Comparison of ENCODE assay signal across 22 cellular contexts in genomic region chr18:8863427-8863826, GRCh38.
DNase-seq lines count a peak whose midpoint lies in the region; ATAC-seq, FAIRE-seq and TF ChIP-seq lines count a peak whose summit lies in the region.
"Had no signal": no experiment of that assay in that cellular context is flagged by ENCODE, and none has a peak within 500 bp of the region (broad histone marks: within the 10 kb centered on the region; RNA-seq: fewer than 3 reads in every experiment).

No MANE protein-coding gene starts in this region.

- no peak for FAIRE-seq in K562 (lab: Jason Lieb, UNC)
- FAIRE-seq: A549, D721Med, GM12878, GM12892, GM19239 had no signal

- peaks cover 7 to 14% of the 10 kb centered on the region in 2 experiments; a peak in 4 of 5 replicates for H3K4me1 ChIP-seq in K562 (replicated peaks in 1 of 2; ENCODE audit: control insufficient read depth in 2 of 2, insufficient read depth in 2 of 2, low read length in 2 of 2)
- H3K4me1 ChIP-seq: Caco-2 had no signal

- ATAC-seq in K562 (no peak), GM18502 (IDR thresholded peaks at IDR 0.05; ENCODE audit: poor library complexity, unreplicated experiment) (no peak)
- ATAC-seq: A549; CD8-positive, alpha-beta T cell; GM12878 had no signal

- WGBS in K562 (ENCODE audit: insufficient coverage, low coverage, missing lambda C conversion rate) = 14% methylated on average over 3 of the region's 3 CpGs

- peak overlapping the region; percentile 19 for H2AFZ ChIP-seq in K562 (ENCODE audit: low read depth, low read length)

- no peak for TF ChIP-seq POLR2A in K562 (conservative IDR thresholded peaks at IDR 0.05)

- H3K9me3 ChIP-seq in K562 (replicated peaks; ENCODE audit: control insufficient read depth, insufficient read depth, low read depth, low read length) = no peaks in the 10 kb centered on the region
- H3K9me3 ChIP-seq: A549, Caco-2 had no signal

- H3K4me1 Mint-ChIP-seq in activated T-cell treated with anti-CD3 and anti-CD28 coated beads, Interleukin-2, amount 50 U/mL, for 24 hours (ENCODE audit: low read depth) = no peaks in the 10 kb centered on the region

- H3K27me3 Mint-ChIP-seq in activated T-cell treated with anti-CD3 and anti-CD28 coated beads, Interleukin-2, amount 50 U/mL, for 24 hours = no peaks in the 10 kb centered on the region
- H3K27me3 Mint-ChIP-seq: B cell; CD4-positive, alpha-beta T cell had no signal

- POLR2A ChIA-PET in K562 (lab: Yijun Ruan, JAX) = interaction anchor here (0.6 kb wide), 1 partner anchor 28 kb away, joined by 3 read pairs; no protein-coding TSS in a partner anchor

- TF ChIP-seq EP300 in K562 (IDR thresholded peaks at IDR 0.05; ENCODE audit: low read length) = no peak

- DNase-seq in G401 (ENCODE audit: low spot score) (peak; percentile 75), K562 (ENCODE audit: extremely low read depth in 1 of 4, low spot score in 3 of 4) (no peak), cerebellum (ENCODE audit: low spot score) (peak; percentile 55)
- no peak for DNase-seq in activated naive CD4-positive, alpha-beta T cell treated with Interleukin-2 at 50 U/mL for 16 hours
- no peak for DNase-seq in activated T-cell treated with anti-CD3 and anti-CD28 coated beads, Interleukin-2, amount 50 U/mL, for 24 hours
- DNase-seq: AML-193; Caco-2; Calu3; CD4-positive, alpha-beta T cell; CD8-positive, alpha-beta T cell; DMS79 treated with DMSO at 0.1 percent for 48 hours; GDM1 had no signal

- H3K36me3 ChIP-seq in K562 (ENCODE audit: control insufficient read depth, insufficient read depth, low read length) = no peaks in the 10 kb centered on the region
- H3K36me3 ChIP-seq: BLaER1 treated with 17β-estradiol and CSF1 and Interleukin-3, amounts not matched to agents 10 nM and 100 nM had no signal

- no peaks in the 10 kb centered on the region for H3K27me3 ChIP-seq in K562 (ENCODE audit: control insufficient read depth in 2 of 2, insufficient read depth in 2 of 2, low read length in 2 of 2)
- H3K27me3 ChIP-seq: BLaER1 treated with 17β-estradiol and CSF1 and Interleukin-3, amounts not matched to agents 10 nM and 100 nM had no signal

- no peak overlapping the region for H3K4me3 Mint-ChIP-seq in activated T-cell treated with anti-CD3 and anti-CD28 coated beads, Interleukin-2, amount 50 U/mL, for 24 hours
- H3K4me3 Mint-ChIP-seq: B cell; CD4-positive, alpha-beta T cell; CD8-positive, alpha-beta T cell had no signal

- BruUV-seq in K562 (replicated peaks; lab: Mats Ljungman, UMichigan) = no TSS peak

- no peak for TF ChIP-seq RAD21 in K562 (CRISPR knock-in tag; conservative IDR thresholded peaks at IDR 0.05 in 1 of 2, IDR thresholded peaks at IDR 0.05 in 1 of 2)

- no peak overlapping the region for H3K27ac Mint-ChIP-seq in activated T-cell treated with anti-CD3 and anti-CD28 coated beads, Interleukin-2, amount 50 U/mL, for 24 hours
- H3K27ac Mint-ChIP-seq: B cell; CD4-positive, alpha-beta T cell; CD8-positive, alpha-beta T cell had no signal

- no peak overlapping the region for H3K9ac ChIP-seq in K562 (ENCODE audit: insufficient read depth in 1 of 2, low read depth in 2 of 2, low read length in 2 of 2)
- H3K9ac ChIP-seq: BLaER1 treated with 17β-estradiol and CSF1 and Interleukin-3, amounts not matched to agents 10 nM and 100 nM had no signal

- H3K4me2 ChIP-seq in K562 (ENCODE audit: insufficient read depth, low read length) = no peak overlapping the region
- H3K4me2 ChIP-seq: A549; BLaER1 treated with 17β-estradiol and CSF1 and Interleukin-3, amounts not matched to agents 10 nM and 100 nM had no signal

- no peaks in the 10 kb centered on the region for H3K9me3 Mint-ChIP-seq in activated T-cell treated with anti-CD3 and anti-CD28 coated beads, Interleukin-2, amount 50 U/mL, for 24 hours
- H3K9me3 Mint-ChIP-seq: CD4-positive, alpha-beta T cell; CD8-positive, alpha-beta T cell had no signal

- no peaks in the 10 kb centered on the region for H3K79me2 ChIP-seq in K562 (ENCODE audit: control insufficient read depth, insufficient read depth, low read length)

- H4K20me1 ChIP-seq in K562 (replicated peaks; ENCODE audit: control insufficient read depth, insufficient read depth, low read length) = no peaks in the 10 kb centered on the region
- H4K20me1 ChIP-seq: BLaER1 treated with 17β-estradiol and CSF1 and Interleukin-3, amounts not matched to agents 10 nM and 100 nM had no signal

- no peak overlapping the region for H3K27ac ChIP-seq in K562 (ENCODE audit: extremely low read depth, low read depth, low read length)
- H3K27ac ChIP-seq: 22Rv1; BLaER1 treated with 17β-estradiol and CSF1 and Interleukin-3, amounts not matched to agents 10 nM and 100 nM; C4-2B had no signal

- H3K9me1 ChIP-seq in K562 (ENCODE audit: control insufficient read depth, insufficient read depth, low read length) = no peaks in the 10 kb centered on the region

- no peak overlapping the region for H3K4me3 ChIP-seq in K562
- H3K4me3 ChIP-seq: A549; BLaER1 treated with 17β-estradiol and CSF1 and Interleukin-3, amounts not matched to agents 10 nM and 100 nM; GM12878 had no signal

- no peaks in the 10 kb centered on the region for H3K36me3 Mint-ChIP-seq in activated T-cell treated with anti-CD3 and anti-CD28 coated beads, Interleukin-2, amount 50 U/mL, for 24 hours (ENCODE audit: low read depth)
- H3K36me3 Mint-ChIP-seq: CD8-positive, alpha-beta T cell had no signal

- in situ Hi-C loops in G401 (cut with HindIII; ENCODE audit: low sequenced_read_pairs) = no loop called here
- in situ Hi-C loops in K562 (cut with MboI) = no loop called here

- TF ChIP-seq CTCF in K562 (IDR thresholded peaks at IDR 0.05 in 2 of 3, conservative IDR thresholded peaks at IDR 0.05 in 1 of 3; ENCODE audit: insufficient read depth in 2 of 3, low read depth in 1 of 3, low read length in 3 of 3) = no peak

- intact Hi-C loops in K562 (cut with micrococcal nuclease) = no loop called here

- CTCF ChIA-PET in K562 (lab: Yijun Ruan, JAX; ENCODE audit: low intra/inter-chr PET ratio) = no interaction called here

TF ChIP-seq in K562, 482 proteins besides CTCF, POLR2A, EP300 and RAD21:
- TF ChIP-seq C11orf30 (IDR thresholded peaks at IDR 0.05; ENCODE audit: low read depth) = 0 out of 2 replicates have a peak, but pooled peaks have one; percentile 5
- TF ChIP-seq ZNF316 (IDR thresholded peaks at IDR 0.05) = 0 out of 2 replicates have a peak, but pooled peaks have one; percentile 7
- TF ChIP-seq DNMT1 (IDR thresholded peaks at IDR 0.05) = no peak
- TF ChIP-seq POLR3G (IDR thresholded peaks at IDR 0.05; ENCODE audit: extremely low read depth, insufficient read length, insufficient replicate concordance) = no peak

Comparison
In these comparisons a context has a peak if more than half of its experiments do, and no peak if none do; other contexts are left out.
1. DNase-seq: peak in G401 (single experiment) and cerebellum (single experiment); none in K562 (0 of 4), activated naive CD4-positive, alpha-beta T cell treated with Interleukin-2 at 50 U/mL for 16 hours (single experiment) and activated T-cell treated with anti-CD3 and anti-CD28 coated beads, Interleukin-2, amount 50 U/mL, for 24 hours (single experiment).